ENCODE assay signal across 17 cellular contexts in the genomic region with DNA sequence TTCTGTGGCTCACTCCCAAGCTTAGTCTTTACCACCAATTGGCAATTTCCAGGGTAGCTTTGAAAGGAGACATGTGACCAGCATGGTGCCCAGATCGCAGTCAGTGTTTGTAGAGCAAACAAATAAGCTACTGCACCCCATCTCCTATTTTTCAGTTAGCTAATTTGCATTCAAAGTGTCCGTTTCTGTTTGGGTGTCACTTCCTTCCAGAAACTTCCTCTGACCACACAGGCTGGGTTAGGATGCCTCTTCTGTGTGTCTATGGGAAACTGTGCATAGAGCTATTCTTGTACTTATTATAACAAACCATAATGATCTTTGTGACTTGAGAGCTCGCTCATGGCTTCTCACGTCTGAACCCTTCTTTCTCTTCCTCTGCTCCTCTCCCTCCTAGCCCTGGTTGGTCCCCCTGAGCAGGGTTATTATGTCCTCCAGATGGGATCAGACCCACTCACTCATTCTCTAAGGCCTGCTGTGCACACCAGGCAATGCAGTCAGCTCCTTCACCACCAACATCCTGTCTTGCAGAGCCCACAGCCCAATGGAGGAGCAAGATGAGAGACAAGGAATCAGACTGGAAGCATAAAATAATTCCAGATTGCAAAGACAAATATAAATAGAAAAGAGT.
DNase-seq lines count a peak whose midpoint lies in the region; ATAC-seq and TF ChIP-seq lines count a peak whose summit lies in the region.
"Had no signal": no experiment of that assay in that cellular context is flagged by ENCODE, and none has a peak within 500 bp of the region (broad histone marks: within the 10 kb centered on the region; RNA-seq: fewer than 3 reads in every experiment).

No MANE protein-coding gene starts in this region.

- H3F3A ChIP-seq in Loucy (ENCODE audit: low read depth): no peaks in the 10 kb centered on the region

- no peaks in the 10 kb centered on the region for H3K79me2 ChIP-seq in Loucy (ENCODE audit: insufficient read depth, low read length)

- H3K27me3 Mint-ChIP-seq in naive thymus-derived CD8-positive, alpha-beta T cell: peaks cover 0 to 14% (median 3%) of the 10 kb centered on the region in 5 donors

- H3K9me3 Mint-ChIP-seq in naive thymus-derived CD8-positive, alpha-beta T cell: no peaks in the 10 kb centered on the region
- H3K9me3 Mint-ChIP-seq: dendritic cell treated with granulocyte-macrophage colony-stimulating factor and Interleukin-4, amounts not matched to agents 40 ng/mL and 50 ng/mL, for 4 days; WTC11 had no signal

- H2AFZ ChIP-seq in Loucy (ENCODE audit: low read length): peak overlapping the region; percentile 45

- no peak overlapping the region for H3K4me3 Mint-ChIP-seq in naive thymus-derived CD8-positive, alpha-beta T cell
- H3K4me3 Mint-ChIP-seq: dendritic cell treated with granulocyte-macrophage colony-stimulating factor and Interleukin-4, amounts not matched to agents 40 ng/mL and 50 ng/mL, for 4 days; WTC11 had no signal

- H4K20me1 ChIP-seq in Loucy (ENCODE audit: insufficient read depth, low read length, poor library complexity, severe bottlenecking): no peaks in the 10 kb centered on the region

- no peaks in the 10 kb centered on the region for H3K27me3 ChIP-seq in Loucy (ENCODE audit: insufficient read depth, low read length, poor library complexity, severe bottlenecking)

- peak; percentile 47 for ATAC-seq in GM18858 (IDR thresholded peaks at IDR 0.05; ENCODE audit: unreplicated experiment)
- ATAC-seq in GM21390 (IDR thresholded peaks at IDR 0.05; ENCODE audit: unreplicated experiment): peak; percentile 93
- ATAC-seq in HG02981 (IDR thresholded peaks at IDR 0.05; ENCODE audit: unreplicated experiment): peak; percentile 50
- ATAC-seq in naive thymus-derived CD8-positive, alpha-beta T cell: no peak
- ATAC-seq: WTC11 had no signal

- H3K9me2 ChIP-seq in Loucy (replicated peaks; ENCODE audit: low read depth, low read length): no peaks in the 10 kb centered on the region
- H3K9me2 ChIP-seq: SK-N-SH had no signal

- no peak overlapping the region for H3K9ac ChIP-seq in Loucy (ENCODE audit: low read depth, low read length, poor library complexity, severe bottlenecking)
- H3K9ac ChIP-seq: KMS-11, SK-N-SH had no signal

- H3K36me3 ChIP-seq in Loucy (ENCODE audit: insufficient read depth, low read length): no peaks in the 10 kb centered on the region
- H3K36me3 ChIP-seq: sigmoid colon had no signal

- DNase-seq in naive thymus-derived CD8-positive, alpha-beta T cell: no peak
- DNase-seq in cerebellar cortex (ENCODE audit: low spot score) (no peak), HT-29 (ENCODE audit: low spot score) (no peak), NCI-H1436 treated with DMSO at 0.1 percent for 48 hours (lab: John Stamatoyannopoulos, UW) (no peak)
- DNase-seq: activated T-cell treated with anti-CD3 and anti-CD28 coated beads for 4 hours, amygdala, NCI-H2081 treated with DMSO at 0.1 percent for 48 hours, sigmoid colon, SK-N-SH had no signal

- H3K36me3 Mint-ChIP-seq in naive thymus-derived CD8-positive, alpha-beta T cell: no peaks in the 10 kb centered on the region
- H3K36me3 Mint-ChIP-seq: WTC11 had no signal

- peaks cover 12% of the 10 kb centered on the region for H3K4me1 ChIP-seq in Loucy (ENCODE audit: insufficient read depth, low read length, poor library complexity, severe bottlenecking)
- H3K4me1 ChIP-seq: sigmoid colon had no signal

- POLR2A ChIA-PET in naive thymus-derived CD8-positive, alpha-beta T cell (lab: Charles Lee): no interaction called here

- no peaks in the 10 kb centered on the region for H3K4me1 Mint-ChIP-seq in naive thymus-derived CD8-positive, alpha-beta T cell

- H3K4me3 ChIP-seq in Loucy (ENCODE audit: low read length, poor library complexity, severe bottlenecking): no peak overlapping the region
- H3K4me3 ChIP-seq: lung, sigmoid colon had no signal

- H3K4me2 ChIP-seq in Loucy (ENCODE audit: low read depth, low read length, poor library complexity, severe bottlenecking): peak overlapping the region; percentile 20
- H3K4me2 ChIP-seq: KMS-11, SK-N-SH had no signal

- no peak for TF ChIP-seq CTCF in Loucy (conservative IDR thresholded peaks at IDR 0.05; ENCODE audit: low read length)

- H3K27ac Mint-ChIP-seq in naive thymus-derived CD8-positive, alpha-beta T cell: no peak overlapping the region
- H3K27ac Mint-ChIP-seq: dendritic cell treated with granulocyte-macrophage colony-stimulating factor and Interleukin-4, amounts not matched to agents 40 ng/mL and 50 ng/mL, for 4 days; WTC11 had no signal

- no peaks in the 10 kb centered on the region for H3K9me3 ChIP-seq in Loucy (ENCODE audit: insufficient read depth, low read depth, low read length)
- H3K9me3 ChIP-seq: sigmoid colon, SK-N-SH had no signal

Comparison
In these comparisons a context has a peak if more than half of its experiments do, and no peak if none do; other contexts are left out.
1. ATAC-seq: peak in GM18858 (single experiment), GM21390 (single experiment) and HG02981 (single experiment); none in naive thymus-derived CD8-positive, alpha-beta T cell (0 of 2).